18 cellular contexts compared by ENCODE assay signal in the genomic region with DNA sequence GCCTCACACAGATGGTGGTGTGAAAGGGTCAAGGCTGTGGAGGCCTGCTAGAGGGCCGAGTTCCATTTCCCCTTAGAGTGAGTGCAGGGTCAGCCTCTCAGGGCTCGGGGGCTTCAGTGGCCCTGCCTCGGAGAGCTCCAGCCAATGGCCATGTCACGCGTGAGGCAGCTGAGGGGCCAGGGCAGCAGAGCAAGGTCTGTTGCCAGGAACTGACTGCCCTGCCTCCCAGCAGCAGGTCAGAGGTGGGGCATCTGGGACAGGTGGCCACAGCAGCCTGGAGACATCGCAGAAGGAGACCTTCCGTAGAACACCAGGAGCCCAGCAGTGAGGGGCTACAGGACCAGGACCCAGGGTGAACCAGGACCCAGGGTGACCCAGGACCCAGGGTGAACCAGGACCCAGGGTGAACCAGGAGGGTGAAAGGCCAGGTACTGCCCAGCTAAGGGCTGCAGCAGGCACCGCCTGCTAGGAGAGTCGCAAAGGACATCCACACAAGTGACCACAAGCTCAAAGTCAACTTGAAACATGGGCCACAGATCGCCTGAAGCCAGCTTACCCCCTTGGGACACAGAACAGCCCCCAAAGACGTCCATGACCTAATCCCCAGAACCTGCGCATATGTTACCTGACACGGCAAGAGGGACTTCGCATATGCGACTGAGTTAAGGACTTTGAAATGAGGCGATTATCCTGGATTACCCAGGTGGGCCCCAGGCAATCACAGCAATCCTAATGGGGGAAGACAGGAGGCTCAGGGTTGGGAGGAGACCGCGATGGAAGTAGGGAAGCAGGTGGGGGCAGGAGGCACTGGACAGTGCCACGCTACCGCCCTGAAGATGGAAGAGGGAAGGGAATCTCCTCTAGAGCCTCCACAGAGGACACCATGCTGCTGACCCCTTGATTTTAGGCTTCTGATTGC. TPM values are rescaled to one million over a fixed set of nuclear protein-coding genes. Genes with fewer than 3 reads are reported as not detected.
DNase-seq lines count a peak whose midpoint lies in the region; ATAC-seq and TF ChIP-seq lines count a peak whose summit lies in the region.
"Had no signal": no experiment of that assay in that cellular context is flagged by ENCODE, and none has a peak within 500 bp of the region (broad histone marks: within the 10 kb centered on the region; RNA-seq: fewer than 3 reads in every experiment).

No MANE protein-coding gene starts in this region.

- ATAC-seq in activated naive CD8-positive, alpha-beta T cell treated with anti-CD3 and anti-CD28 coated beads, Interleukin-2, amount 50 U/mL, for 24 hours: no peak
- ATAC-seq in foreskin keratinocyte (no peak), GM18909 (IDR thresholded peaks at IDR 0.05; ENCODE audit: poor library complexity, unreplicated experiment) (no peak), HG03571 (IDR thresholded peaks at IDR 0.05; ENCODE audit: unreplicated experiment) (no peak)
- ATAC-seq: right lobe of liver had no signal

- no peaks in the 10 kb centered on the region for H3K9me3 Mint-ChIP-seq in activated naive CD8-positive, alpha-beta T cell treated with anti-CD3 and anti-CD28 coated beads, Interleukin-2, amount 50 U/mL, for 24 hours
- H3K9me3 Mint-ChIP-seq in nephron progenitor cell: no peaks in the 10 kb centered on the region

- TF ChIP-seq CTCF in DOHH2 (IDR thresholded peaks at IDR 0.05; ENCODE audit: low read depth, low read length, poor library complexity, severe bottlenecking) (no peak), nephron progenitor cell (IDR thresholded peaks at IDR 0.05) (no peak), foreskin keratinocyte (conservative IDR thresholded peaks at IDR 0.05) (no peak)

- H3K4me3 Mint-ChIP-seq in activated naive CD8-positive, alpha-beta T cell treated with anti-CD3 and anti-CD28 coated beads, Interleukin-2, amount 50 U/mL, for 24 hours: no peak overlapping the region
- peak overlapping the region; percentile 11 for H3K4me3 Mint-ChIP-seq in nephron progenitor cell

- no peaks in the 10 kb centered on the region for H4K20me1 ChIP-seq in BLaER1
- H4K20me1 ChIP-seq in DOHH2 (ENCODE audit: control insufficient read depth, insufficient read depth, low read depth, low read length): no peaks in the 10 kb centered on the region

- H3K4me1 ChIP-seq in BLaER1: peaks cover 79% of the 10 kb centered on the region
- peaks cover 81% of the 10 kb centered on the region for H3K4me1 ChIP-seq in DOHH2 (ENCODE audit: control insufficient read depth, low read length)
- H3K4me1 ChIP-seq in foreskin keratinocyte: no peaks in the 10 kb centered on the region
- H3K4me1 ChIP-seq: right lobe of liver had no signal

- H3K27ac ChIP-seq in BLaER1: peak overlapping the region; percentile 88
- peak overlapping the region; percentile 92 for H3K27ac ChIP-seq in DOHH2 (ENCODE audit: low read depth, low read length)
- no peak overlapping the region for H3K27ac ChIP-seq in foreskin keratinocyte
- H3K27ac ChIP-seq: adrenal gland, KMS-11, right lobe of liver had no signal

- H3K79me2 ChIP-seq in DOHH2 (ENCODE audit: control insufficient read depth, low read length): peaks cover 13% of the 10 kb centered on the region

- peak overlapping the region; percentile 19 for H3K27ac Mint-ChIP-seq in activated naive CD8-positive, alpha-beta T cell treated with anti-CD3 and anti-CD28 coated beads, Interleukin-2, amount 50 U/mL, for 24 hours
- H3K27ac Mint-ChIP-seq in nephron progenitor cell: no peak overlapping the region

- H3K4me2 ChIP-seq in BLaER1 (peak overlapping the region; percentile 99), DOHH2 (ENCODE audit: low read length) (peak overlapping the region; percentile 98)
- H3K4me2 ChIP-seq: KMS-11 had no signal

- DNase-seq in activated naive CD8-positive, alpha-beta T cell treated with anti-CD3 and anti-CD28 coated beads, Interleukin-2, amount 50 U/mL, for 24 hours: no peak
- DNase-seq in nephron progenitor cell: no peak
- no peak for DNase-seq in G401 (ENCODE audit: low spot score)
- DNase-seq in foreskin keratinocyte: no peak
- DNase-seq: activated CD8-positive, alpha-beta memory T cell treated with anti-CD3 and anti-CD28 coated beads for 24 hours; adrenal gland; foreskin fibroblast; hypothalamus; NCI-H1930; RPMI8226; T-helper 9 cell had no signal

- peak overlapping the region; percentile 68 for H3K9ac ChIP-seq in BLaER1
- H3K9ac ChIP-seq: KMS-11 had no signal

- peaks cover 68% of the 10 kb centered on the region for H3K4me1 Mint-ChIP-seq in activated naive CD8-positive, alpha-beta T cell treated with anti-CD3 and anti-CD28 coated beads, Interleukin-2, amount 50 U/mL, for 24 hours
- peaks cover 75% of the 10 kb centered on the region for H3K4me1 Mint-ChIP-seq in nephron progenitor cell

- no peaks in the 10 kb centered on the region for H3K9me2 ChIP-seq in DOHH2 (replicated peaks; ENCODE audit: control insufficient read depth, low read length)

- no peaks in the 10 kb centered on the region for H3K36me3 Mint-ChIP-seq in activated naive CD8-positive, alpha-beta T cell treated with anti-CD3 and anti-CD28 coated beads, Interleukin-2, amount 50 U/mL, for 24 hours (ENCODE audit: low read depth)
- no peaks in the 10 kb centered on the region for H3K36me3 Mint-ChIP-seq in nephron progenitor cell (ENCODE audit: low read depth)

- no peaks in the 10 kb centered on the region for H3K27me3 Mint-ChIP-seq in activated naive CD8-positive, alpha-beta T cell treated with anti-CD3 and anti-CD28 coated beads, Interleukin-2, amount 50 U/mL, for 24 hours
- peaks cover 14% of the 10 kb centered on the region for H3K27me3 Mint-ChIP-seq in nephron progenitor cell (ENCODE audit: low read depth, poor library complexity)
- H3K27me3 Mint-ChIP-seq: CD4-positive, alpha-beta memory T cell had no signal

- no peak overlapping the region for H3K4me3 ChIP-seq in BLaER1
- H3K4me3 ChIP-seq in DOHH2 (ENCODE audit: low read length): peak overlapping the region; percentile 12; the same call in 1 of the 2 replicates
- H3K4me3 ChIP-seq: adrenal gland, right lobe of liver had no signal

- H3K9me3 ChIP-seq in BLaER1 (no peaks in the 10 kb centered on the region), DOHH2 (ENCODE audit: control insufficient read depth, insufficient read depth, low read length) (no peaks in the 10 kb centered on the region)
- H3K9me3 ChIP-seq: adrenal gland, right lobe of liver had no signal

- H3F3A ChIP-seq in DOHH2 (ENCODE audit: control insufficient read depth, insufficient read depth): peaks cover 27% of the 10 kb centered on the region

- H3K36me3 ChIP-seq in BLaER1 (no peaks in the 10 kb centered on the region), DOHH2 (ENCODE audit: control insufficient read depth, low read length) (no peaks in the 10 kb centered on the region; the same call in 1 of the 2 replicates)
- H3K36me3 ChIP-seq: adrenal gland, right lobe of liver had no signal

- in situ Hi-C loops in G401 (cut with HindIII; ENCODE audit: low sequenced_read_pairs): no loop called here

- H3K27me3 ChIP-seq in BLaER1 (no peaks in the 10 kb centered on the region), DOHH2 (ENCODE audit: control insufficient read depth, low read length) (no peaks in the 10 kb centered on the region), foreskin keratinocyte (no peaks in the 10 kb centered on the region)
- H3K27me3 ChIP-seq: adrenal gland, right lobe of liver had no signal

RNA-seq across cellular contexts. Expression of a gene that starts 4.8 kb away (rescaled TPM):
- 6.0 and 16.5 TPM in 2 replicates for total RNA-seq in G401 (2014; rRNA removed; shearing (Covaris generic))
- total RNA-seq in foreskin keratinocyte: 64.9 and 77.9 TPM in 2 replicates
- 42.9 and 44.8 TPM in 2 replicates for polyA plus RNA-seq in foreskin keratinocyte
